26 cellular contexts compared by ENCODE assay signal in the genomic region with DNA sequence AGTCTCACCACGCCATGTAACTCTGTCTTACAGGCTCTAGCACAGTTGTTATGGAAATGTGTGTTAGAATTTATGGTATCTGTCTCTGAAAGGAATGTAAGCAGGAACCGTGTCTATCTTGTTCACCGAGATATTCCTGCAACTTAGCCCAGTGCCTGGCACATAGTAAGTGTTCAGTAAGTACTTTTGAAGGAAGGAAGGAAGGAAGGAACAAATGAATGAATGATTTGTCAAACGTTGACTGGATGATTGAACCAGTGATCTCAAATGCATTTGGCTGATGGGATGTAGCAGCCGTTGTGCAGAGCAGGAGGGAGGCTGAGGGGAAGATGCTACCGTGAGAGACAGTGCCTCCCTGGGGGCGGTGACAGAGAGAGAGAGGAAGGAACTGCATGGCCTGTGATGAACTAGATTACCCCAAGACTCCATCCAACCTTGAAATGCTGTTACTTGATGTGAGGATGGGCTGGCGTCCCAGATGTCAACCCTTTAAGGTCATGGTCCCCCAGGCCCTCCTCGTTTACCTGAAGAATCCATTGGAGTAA. TPM values are rescaled to one million over a fixed set of nuclear protein-coding genes. Genes with fewer than 3 reads are reported as not detected.
DNase-seq lines count a peak whose midpoint lies in the region; ATAC-seq lines count a peak whose summit lies in the region.
"Had no signal": no experiment of that assay in that cellular context is flagged by ENCODE, and none has a peak within 500 bp of the region (broad histone marks: within the 10 kb centered on the region; RNA-seq: fewer than 3 reads in every experiment).

No MANE protein-coding gene starts in this region.

- H4K20me1 ChIP-seq in Karpas-422 (ENCODE audit: insufficient read depth, low read depth, low read length), result no peaks in the 10 kb centered on the region

- no peaks in the 10 kb centered on the region for H3K9me3 ChIP-seq in Karpas-422 (ENCODE audit: low read length)
- H3K9me3 ChIP-seq: body of pancreas, HAP-1, psoas muscle, thoracic aorta had no signal

- H3K27me3 ChIP-seq in Karpas-422 (ENCODE audit: low read length), result no peaks in the 10 kb centered on the region
- H3K27me3 ChIP-seq: body of pancreas had no signal

- DNase-seq in CD1c-positive myeloid dendritic cell (ENCODE audit: extremely low spot score) (peak; percentile 41), Karpas-422 (peak; percentile 80), SKM-1 (lab: John Stamatoyannopoulos, UW; ENCODE audit: unreplicated experiment) (peak; percentile 27), germinal center (ENCODE audit: low spot score) (peak; percentile 22)
- no peak for DNase-seq in activated T-cell treated with anti-CD3 and anti-CD28 coated beads, Interleukin-2, amount 50 U/mL, for 48 hours
- DNase-seq: activated CD4-positive, alpha-beta T cell treated with anti-CD3 and anti-CD28 coated beads, Interleukin-2, amount 10 ng/mL, durations not matched to agents 7 days and 5 days; activated naive CD4-positive, alpha-beta T cell treated with Interleukin-2 at 50 U/mL for 16 hours; activated T-cell treated with anti-CD3 and anti-CD28 coated beads, Interleukin-2, amount 50 U/mL, for 4 hours; body of pancreas; CD4-positive, alpha-beta memory T cell; cerebellar nuclear complex; EL; islet precursor cell; naive thymus-derived CD4-positive, alpha-beta T cell; NCI-H1092; NCI-H1930; NCI-H524 treated with DMSO at 0.1 percent for 48 hours; psoas muscle; RPMI8226; stimulated activated naive CD8-positive, alpha-beta T cell treated with anti-CD3 and anti-CD28 coated beads, Interleukin-15, Interleukin-2, amounts not matched to agents 100 U/mL and 50 U/mL, for 24 hours had no signal

- no peak overlapping the region for H3K27ac ChIP-seq in Karpas-422 (ENCODE audit: low read length)
- H3K27ac ChIP-seq: body of pancreas, HL-60, psoas muscle, thoracic aorta had no signal

- H3K9ac ChIP-seq in Karpas-422 (ENCODE audit: low read length), result no peak overlapping the region

- peaks cover 34% of the 10 kb centered on the region for H3K4me1 ChIP-seq in Karpas-422 (ENCODE audit: low read length)
- H3K4me1 ChIP-seq: body of pancreas, HAP-1 had no signal

- no peaks in the 10 kb centered on the region for H3K36me3 ChIP-seq in Karpas-422 (ENCODE audit: insufficient read depth, low read length)
- H3K36me3 ChIP-seq: HAP-1, thoracic aorta had no signal

- no peak overlapping the region for H3K4me3 ChIP-seq in Karpas-422 (ENCODE audit: low read length)
- H3K4me3 ChIP-seq: body of pancreas, HAP-1, psoas muscle, thoracic aorta had no signal

- H3K4me2 ChIP-seq in Karpas-422 (ENCODE audit: low read depth, low read length, poor library complexity, severe bottlenecking), result peak overlapping the region; percentile 18

- ATAC-seq in GM19463 (IDR thresholded peaks at IDR 0.05; ENCODE audit: unreplicated experiment) (no peak), HG03175 (IDR thresholded peaks at IDR 0.05; ENCODE audit: unreplicated experiment) (no peak)
- ATAC-seq: activated T-cell treated with anti-CD3 and anti-CD28 coated beads, Interleukin-2, amount 50 U/mL, for 4 hours; body of pancreas; naive thymus-derived CD4-positive, alpha-beta T cell; psoas muscle; SK-N-SH treated with all-trans-retinoic acid at 6 μM for 48 hours; stimulated activated naive CD8-positive, alpha-beta T cell treated with anti-CD3 and anti-CD28 coated beads, Interleukin-15, Interleukin-2, amounts not matched to agents 100 U/mL and 50 U/mL, for 24 hours had no signal

- no peaks in the 10 kb centered on the region for H3K79me2 ChIP-seq in Karpas-422 (ENCODE audit: low read length)

- H3K9me2 ChIP-seq in Karpas-422 (replicated peaks; ENCODE audit: insufficient read depth, low read length), result no peaks in the 10 kb centered on the region

- no peak overlapping the region for H2AFZ ChIP-seq in Karpas-422 (ENCODE audit: low read length)

RNA-seq across cellular contexts. Expression of a gene that starts 47.5 kb away (rescaled TPM):
- total RNA-seq in Karpas-422 (2014; rRNA removed; shearing (Covaris generic); ENCODE audit: low replicate concordance), result 6.1 and 7.0 TPM in 2 replicates

Comparison
In these comparisons a context has a peak if more than half of its experiments do, and no peak if none do; other contexts are left out.
1. DNase-seq: peak in CD1c-positive myeloid dendritic cell (single experiment), Karpas-422 (single experiment), SKM-1 (single experiment) and germinal center (single experiment); none in activated T-cell treated with anti-CD3 and anti-CD28 coated beads, Interleukin-2, amount 50 U/mL, for 48 hours (0 of 2).